Comparison of ENCODE assay signal across 13 cellular contexts in genomic region chr16:50300942-50301625, GRCh38. TPM values are rescaled to one million over a fixed set of nuclear protein-coding genes. Genes with fewer than 3 reads are reported as not detected.
A peak's percentile ranks its signal among the peaks of the same experiment; 100 is the strongest.
DNase-seq lines count a peak whose midpoint lies in the region; ATAC-seq and TF ChIP-seq lines count a peak whose summit lies in the region.
"Had no signal": no experiment of that assay in that cellular context is flagged by ENCODE, and none has a peak within 500 bp of the region (broad histone marks: within the 10 kb centered on the region; RNA-seq: fewer than 3 reads in every experiment).

No MANE protein-coding gene starts in this region.

- no peak for TF ChIP-seq POLR2A in IMR-90 (IDR thresholded peaks at IDR 0.05; ENCODE audit: low read depth, low read length)

- H3K4me2 ChIP-seq in IMR-90 (ENCODE audit: low read depth, low read length), result no peak overlapping the region; the same call in 1 of the 2 replicates

- H2BK15ac ChIP-seq in IMR-90 (ENCODE audit: low read depth, low read length), result peak overlapping the region; percentile 88; the same call in 2 of the 3 replicates

- in situ Hi-C loops in IMR-90 (cut with MboI; ENCODE audit: low sequenced_read_pairs), result no loop called here

- H4K91ac ChIP-seq in IMR-90 (ENCODE audit: insufficient read depth, low read depth, low read length), result peak overlapping the region; percentile 92

- peak overlapping the region; percentile 86 for H2AK5ac ChIP-seq in IMR-90 (ENCODE audit: low read depth, low read length)

- H2BK20ac ChIP-seq in IMR-90 (ENCODE audit: low read depth, low read length), result peak overlapping the region; percentile 93

- no peak for TF ChIP-seq CTCF in IMR-90 (conservative IDR thresholded peaks at IDR 0.05; ENCODE audit: low read depth, low read length)

- ATAC-seq in IMR-90 (ENCODE audit: low read depth) (peak; percentile 33), sciatic nerve (no peak), HG02642 (IDR thresholded peaks at IDR 0.05; ENCODE audit: poor library complexity, unreplicated experiment) (no peak), GM21737 (IDR thresholded peaks at IDR 0.05; ENCODE audit: unreplicated experiment) (no peak)
- ATAC-seq: WTC11 had no signal

- H3K14ac ChIP-seq in IMR-90 (replicated peaks; ENCODE audit: low read depth, low read length), result peak overlapping the region; percentile 85

- peak overlapping the region; percentile 37 to 77 for H4K8ac ChIP-seq in IMR-90 (ENCODE audit: low read depth in 2 of 2, low read length in 2 of 2)

- peak overlapping the region; percentile 62 for H4K5ac ChIP-seq in IMR-90 (ENCODE audit: low read depth, low read length)

- intact Hi-C loops in IMR-90 (cut with micrococcal nuclease), result loop anchor here (2.0 to 5.0 kb wide), 4 partner anchors 34 to 234 kb away; partner anchors contain the start of genes ADCY7 and HEATR3
- intact Hi-C loops in sciatic nerve (cut with DNase I), result no loop called here

- peak overlapping the region; percentile 92 for H2AFZ ChIP-seq in IMR-90 (replicated peaks; ENCODE audit: low read length, poor library complexity)

- H3K9me3 ChIP-seq in IMR-90 (ENCODE audit: control insufficient read depth, insufficient read depth, low read length), result no peaks in the 10 kb centered on the region

- H3K4ac ChIP-seq in IMR-90 (ENCODE audit: low read depth, low read length), result peak overlapping the region; percentile 90

- POLR2A ChIA-PET in IMR-90 (lab: Charles Lee; ENCODE audit: unreplicated experiment), result interaction anchor here (0.6 kb wide), 1 partner anchor 831 kb away, joined by 3 read pairs; no protein-coding TSS in a partner anchor

- H3K23ac ChIP-seq in IMR-90 (ENCODE audit: low read depth, low read length), result peak overlapping the region; percentile 92; the same call in 1 of the 2 replicates

- H3K9ac ChIP-seq in IMR-90 (ENCODE audit: low read depth, low read length), result peak overlapping the region; percentile 27; the same call in 1 of the 2 replicates

- DNase-seq in AG08395 (ENCODE audit: low spot score) (peak; percentile 48), IMR-90 (peak; percentile 87), fibroblast of gingiva (ENCODE audit: low read depth) (peak; percentile 56), sciatic nerve (ENCODE audit: low spot score) (peak; percentile 57), NCI-H2081 (lab: John Stamatoyannopoulos, UW) (no peak), NCI-H524 treated with DMSO at 0.1 percent for 48 hours (lab: John Stamatoyannopoulos, UW) (no peak)
- DNase-seq: CD4-positive, alpha-beta memory T cell; KG1; NCI-H187; SIG-M5 had no signal

- H3K27ac ChIP-seq in IMR-90 (ENCODE audit: insufficient read depth, low read length), result peak overlapping the region; percentile 83

- CTCF ChIA-PET in IMR-90 (lab: Yijun Ruan, JAX), result no interaction called here

- no peaks in the 10 kb centered on the region for H3K36me3 ChIP-seq in IMR-90 (ENCODE audit: control insufficient read depth, insufficient read depth, low read length)

- H3K27me3 ChIP-seq in IMR-90 (ENCODE audit: control insufficient read depth, insufficient read depth, low read length), result no peaks in the 10 kb centered on the region

- 84% methylated on average over 11 of the region's 23 CpGs; no CpG with 5 or more reads in 1 of the 2 experiments for WGBS in IMR-90 (ENCODE audit: extremely low coverage in 2 of 2, insufficient read length in 1 of 2), 2 experiments

- peak overlapping the region; percentile 97 for H2AK9ac ChIP-seq in IMR-90 (replicated peaks; ENCODE audit: low read depth, low read length, poor library complexity)

- H3K4me3 ChIP-seq in IMR-90 (ENCODE audit: insufficient read depth, low read depth, low read length), result no peak overlapping the region

- peak overlapping the region; percentile 96 for H2BK120ac ChIP-seq in IMR-90 (ENCODE audit: low read depth, low read length)

- no peak for TF ChIP-seq RAD21 in IMR-90 (IDR thresholded peaks at IDR 0.05; ENCODE audit: low read length)

- peak overlapping the region; percentile 47 for H3K56ac ChIP-seq in IMR-90 (ENCODE audit: extremely low read depth, insufficient read depth, low read length)

- BruUV-seq in IMR-90 (replicated peaks; lab: Mats Ljungman, UMichigan), result no TSS peak

- H3K4me1 ChIP-seq in IMR-90 (ENCODE audit: control insufficient read depth, insufficient read depth, low read length), result peaks cover 43% of the 10 kb centered on the region

- H2BK5ac ChIP-seq in IMR-90 (ENCODE audit: low read depth, low read length, poor library complexity, severe bottlenecking), result peak overlapping the region; percentile 95

- no peaks in the 10 kb centered on the region for H4K20me1 ChIP-seq in IMR-90 (ENCODE audit: insufficient read depth, low read length)

- peak overlapping the region; percentile 46 for H3K18ac ChIP-seq in IMR-90 (ENCODE audit: low read depth, low read length)

- dilution Hi-C loops in IMR-90 (cut with HindIII; ENCODE audit: low sequenced_read_pairs, unreplicated experiment), result no loop called here

- H3K9me1 ChIP-seq in IMR-90 (ENCODE audit: insufficient read depth, low read length), result peaks cover 26% of the 10 kb centered on the region

- H3K79me1 ChIP-seq in IMR-90 (ENCODE audit: low read depth in 1 of 2, low read length in 2 of 2), result peaks cover 0 to 16% of the 10 kb centered on the region in 2 experiments; a peak in 1 of 4 replicates

TF ChIP-seq in IMR-90, 13 proteins besides CTCF, POLR2A, EP300 and RAD21:
- no peak for TF ChIP-seq BHLHE40 (IDR thresholded peaks at IDR 0.05; ENCODE audit: low read depth, low read length)
- TF ChIP-seq SMC3 (IDR thresholded peaks at IDR 0.05; ENCODE audit: low read depth, low read length), result no peak
- TF ChIP-seq MAZ (IDR thresholded peaks at IDR 0.05; ENCODE audit: borderline replicate concordance, low read depth, low read length), result no peak
- TF ChIP-seq CHD1 (IDR thresholded peaks at IDR 0.05; ENCODE audit: low read depth, low read length), result no peak
- TF ChIP-seq, protein P1, sequence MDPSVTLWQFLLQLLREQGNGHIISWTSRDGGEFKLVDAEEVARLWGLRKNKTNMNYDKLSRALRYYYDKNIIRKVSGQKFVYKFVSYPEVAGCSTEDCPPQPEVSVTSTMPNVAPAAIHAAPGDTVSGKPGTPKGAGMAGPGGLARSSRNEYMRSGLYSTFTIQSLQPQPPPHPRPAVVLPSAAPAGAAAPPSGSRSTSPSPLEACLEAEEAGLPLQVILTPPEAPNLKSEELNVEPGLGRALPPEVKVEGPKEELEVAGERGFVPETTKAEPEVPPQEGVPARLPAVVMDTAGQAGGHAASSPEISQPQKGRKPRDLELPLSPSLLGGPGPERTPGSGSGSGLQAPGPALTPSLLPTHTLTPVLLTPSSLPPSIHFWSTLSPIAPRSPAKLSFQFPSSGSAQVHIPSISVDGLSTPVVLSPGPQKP (IDR thresholded peaks at IDR 0.05; ENCODE audit: borderline replicate concordance, low read depth, low read length), result no peak
- no peak for TF ChIP-seq NFE2L2 (IDR thresholded peaks at IDR 0.05; ENCODE audit: low read depth, low read length)
- no peak for TF ChIP-seq USF2 (IDR thresholded peaks at IDR 0.05; ENCODE audit: low read depth, low read length)
- TF ChIP-seq MXI1 (IDR thresholded peaks at IDR 0.05; ENCODE audit: borderline replicate concordance, low read depth, low read length), result no peak
- TF ChIP-seq CEBPB (IDR thresholded peaks at IDR 0.05; ENCODE audit: low read depth, low read length), result no peak
- no peak for TF ChIP-seq RFX5 (IDR thresholded peaks at IDR 0.05; ENCODE audit: low read depth, low read length)
- no peak for TF ChIP-seq RCOR1 (IDR thresholded peaks at IDR 0.05; ENCODE audit: insufficient replicate concordance, low read length)

RNA-seq across cellular contexts. Expression of gene ADCY7, which starts 34.7 kb away (rescaled TPM):
- total RNA-seq in IMR-90 (2012; rRNA removed), result 12.2 and 15.2 TPM in 2 replicates
- polyA plus RNA-seq in IMR-90 (2012; rRNA removed), result 16.6 and 17.1 TPM in 2 replicates
- 8.3 and 16.7 TPM in 2 replicates for polyA plus RNA-seq in IMR-90 (2012; cell fraction: cytosol; rRNA removed)
- 29.6 and 55.4 TPM in 2 replicates for polyA plus RNA-seq in IMR-90 (2012; cell fraction: nucleus; rRNA removed; ENCODE audit: low replicate concordance)
- total RNA-seq in sciatic nerve, result 39.4 TPM

Comparison
In these comparisons a context has a peak if more than half of its experiments do, and no peak if none do; other contexts are left out.
1. DNase-seq: peak in AG08395 (single experiment), IMR-90 (single experiment), fibroblast of gingiva (single experiment) and sciatic nerve (single experiment); none in NCI-H2081 (0 of 2) and NCI-H524 treated with DMSO at 0.1 percent for 48 hours (single experiment).